Comparison of ENCODE assay signal across 15 cellular contexts in the genomic region with DNA sequence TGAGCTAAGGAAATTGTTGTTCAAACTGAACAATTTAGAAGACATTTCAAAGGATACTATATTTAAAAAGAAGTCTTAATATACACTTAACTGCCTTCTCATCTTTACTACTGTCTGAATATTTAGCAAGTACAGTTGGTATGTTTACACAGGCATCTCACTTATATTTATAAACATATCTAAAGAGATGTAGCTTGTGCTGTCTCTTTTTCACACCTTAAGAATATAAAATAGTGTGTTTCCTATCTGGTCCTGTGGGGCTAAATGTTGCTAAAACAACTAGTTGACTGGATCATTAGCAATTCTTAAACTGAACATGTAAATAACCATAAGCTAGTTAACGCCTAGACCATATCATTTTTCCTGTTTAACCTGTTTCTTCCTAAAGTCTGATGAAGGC.
DNase-seq lines count a peak whose midpoint lies in the region; FAIRE-seq and TF ChIP-seq lines count a peak whose summit lies in the region.
"Had no signal": no experiment of that assay in that cellular context is flagged by ENCODE, and none has a peak within 500 bp of the region (broad histone marks: within the 10 kb centered on the region; RNA-seq: fewer than 3 reads in every experiment).

No MANE protein-coding gene starts in this region.

- dilution Hi-C loops in keratinocyte (cut with MboI; ENCODE audit: extremely low pct_ligation_motif_present, low sequenced_read_pairs) = no loop called here

- no peak overlapping the region for H3K9ac ChIP-seq in keratinocyte (ENCODE audit: control insufficient read depth, extremely low read depth, insufficient read depth, low read length)

- no peaks in the 10 kb centered on the region for H3K9me1 ChIP-seq in keratinocyte (ENCODE audit: control insufficient read depth, extremely low read depth, insufficient read depth, low read length)

- H3K9me3 ChIP-seq in keratinocyte (ENCODE audit: control insufficient read depth, low read depth, low read length) = no peaks in the 10 kb centered on the region

- H2AFZ ChIP-seq in keratinocyte (ENCODE audit: control insufficient read depth, low read length) = peak overlapping the region; percentile 10

- no peaks in the 10 kb centered on the region for H3K79me2 ChIP-seq in keratinocyte (ENCODE audit: control insufficient read depth, insufficient read depth, low read length)

- no peak for FAIRE-seq in keratinocyte (lab: Jason Lieb, UNC)
- FAIRE-seq: A204.1 had no signal

- H3K27ac ChIP-seq in caudate nucleus (ENCODE audit: low read depth, low read length) = peak overlapping the region; percentile 4
- H3K27ac ChIP-seq in keratinocyte (ENCODE audit: control insufficient read depth, insufficient read depth, low read length) = no peak overlapping the region

- DNase-seq in DMS53 treated with DMSO at 0.1 percent for 48 hours (lab: John Stamatoyannopoulos, UW; ENCODE audit: unreplicated experiment) (peak; percentile 2), HT-29 (ENCODE audit: low spot score) (peak; percentile 23), caudate nucleus (lab: John Stamatoyannopoulos, UW) (no peak), keratinocyte (ENCODE audit: low read depth, low spot score) (no peak), ecto neural progenitor cell (ENCODE audit: low spot score) (no peak), SHP77 treated with DMSO at 0.1 percent for 48 hours (lab: John Stamatoyannopoulos, UW) (no peak)
- no peak for DNase-seq in activated T-cell treated with anti-CD3 and anti-CD28 coated beads, Interleukin-2, amount 50 U/mL, for 48 hours
- DNase-seq: C1 segment of cervical spinal cord; Calu3; CD4-positive, alpha-beta T cell; DMS 273 treated with DMSO at 0.1 percent for 48 hours; DMS79 treated with DMSO at 0.1 percent for 48 hours; GDM1; HCEC 1CT had no signal

- H3K4me3 ChIP-seq in keratinocyte (ENCODE audit: control insufficient read depth in 2 of 3, extremely low read depth in 1 of 3, insufficient read depth in 2 of 3, low read depth in 1 of 3, low read length in 3 of 3) = no peak overlapping the region

- TF ChIP-seq CTCF in keratinocyte (optimal IDR thresholded peaks at IDR 0.05 in 1 of 3, IDR thresholded peaks at IDR 0.05 in 1 of 3, conservative IDR thresholded peaks at IDR 0.05 in 1 of 3; ENCODE audit: extremely low read depth in 1 of 3, insufficient read depth in 2 of 3, low read length in 3 of 3) = no peak

- H3K4me1 ChIP-seq in keratinocyte (ENCODE audit: control insufficient read depth, extremely low read depth, insufficient read depth, low read length) = no peaks in the 10 kb centered on the region

- no peaks in the 10 kb centered on the region for H3K36me3 ChIP-seq in keratinocyte (ENCODE audit: control insufficient read depth in 2 of 2, extremely low read depth in 1 of 2, insufficient read depth in 2 of 2, low read length in 2 of 2)

- H4K20me1 ChIP-seq in keratinocyte (ENCODE audit: control insufficient read depth, extremely low read depth, insufficient read depth, low read length) = no peaks in the 10 kb centered on the region

- no peaks in the 10 kb centered on the region for H3K27me3 ChIP-seq in keratinocyte (ENCODE audit: control insufficient read depth, extremely low read depth, insufficient read depth, low read length)

- H3K4me2 ChIP-seq in keratinocyte (ENCODE audit: control insufficient read depth, extremely low read depth, insufficient read depth, low read depth, low read length) = no peak overlapping the region

Comparison
In these comparisons a context has a peak if more than half of its experiments do, and no peak if none do; other contexts are left out.
1. DNase-seq: peak in DMS53 treated with DMSO at 0.1 percent for 48 hours (single experiment) and HT-29 (single experiment); none in caudate nucleus (0 of 61), keratinocyte (single experiment), ecto neural progenitor cell (single experiment), activated T-cell treated with anti-CD3 and anti-CD28 coated beads, Interleukin-2, amount 50 U/mL, for 48 hours (0 of 2) and SHP77 treated with DMSO at 0.1 percent for 48 hours (single experiment).